Comparison of ENCODE assay signal across 8 cellular contexts in genomic region chr6:170292111-170292777, GRCh38. TPM values are rescaled to one million over a fixed set of nuclear protein-coding genes. Genes with fewer than 3 reads are reported as not detected.
DNase-seq lines count a peak whose midpoint lies in the region; ATAC-seq and TF ChIP-seq lines count a peak whose summit lies in the region.

No MANE protein-coding gene starts in this region.

- no peaks in the 10 kb centered on the region for H3K9me3 ChIP-seq in right atrium auricular region
- no peaks in the 10 kb centered on the region for H3K9me3 ChIP-seq in body of pancreas
- H3K9me3 ChIP-seq in muscle layer of duodenum (ENCODE audit: control insufficient read depth in 1 of 2, low read length in 2 of 2), result no peaks in the 10 kb centered on the region

- H3K27me3 ChIP-seq in right atrium auricular region (peaks cover 0 to 6% of the 10 kb centered on the region in 2 donors), body of pancreas (peaks cover 0 to 16% of the 10 kb centered on the region in 2 donors), muscle layer of duodenum (ENCODE audit: low read depth, low read length) (peaks cover 59% of the 10 kb centered on the region)

- peaks cover 6% of the 10 kb centered on the region for H3K36me3 ChIP-seq in right atrium auricular region
- no peaks in the 10 kb centered on the region for H3K36me3 ChIP-seq in body of pancreas (replicated peaks in 1 of 2; ENCODE audit: insufficient read depth in 1 of 2, low read depth in 2 of 2)
- H3K36me3 ChIP-seq in muscle layer of duodenum (ENCODE audit: control insufficient read depth in 1 of 2, insufficient read depth in 2 of 2, low read length in 2 of 2), result no peaks in the 10 kb centered on the region

- ATAC-seq in left ventricle myocardium superior, result no peak
- no peak for ATAC-seq in body of pancreas
- ATAC-seq in left lobe of liver, result no peak
- ATAC-seq in GM21423 (IDR thresholded peaks at IDR 0.05; ENCODE audit: unreplicated experiment), result no peak

- peaks cover 0 to 73% of the 10 kb centered on the region in 2 donors for H3K4me1 ChIP-seq in right atrium auricular region
- peaks cover 70% of the 10 kb centered on the region for H3K4me1 ChIP-seq in body of pancreas
- peaks cover 13 to 56% of the 10 kb centered on the region in 2 donors for H3K4me1 ChIP-seq in muscle layer of duodenum (ENCODE audit: control insufficient read depth in 1 of 2, insufficient read depth in 2 of 2, low read length in 2 of 2)

- WGBS in body of pancreas, 2 donors, result 16 to 19% methylated on average over 20 of the region's 20 CpGs

- TF ChIP-seq POLR2A in body of pancreas (IDR thresholded peaks at IDR 0.05), result no peak

- TF ChIP-seq CTCF in right atrium auricular region (IDR thresholded peaks at IDR 0.05) (no peak), body of pancreas (IDR thresholded peaks at IDR 0.05) (no peak)

- intact Hi-C loops in left ventricle myocardium superior (cut with micrococcal nuclease) (loop anchor here (10.0 kb wide), 1 partner anchor 457 kb away; no protein-coding TSS in a partner anchor), body of pancreas (cut with DNase I) (no loop called here)

- peak overlapping the region; percentile 62 to 72 for H3K4me3 ChIP-seq in right atrium auricular region
- no peak overlapping the region for H3K4me3 ChIP-seq in body of pancreas
- H3K4me3 ChIP-seq in muscle layer of duodenum (ENCODE audit: low read depth in 1 of 2, low read length in 2 of 2), result peak overlapping the region; percentile 42 to 89

- DNase-seq in right atrium auricular region (ENCODE audit: low spot score) (no peak), left ventricle myocardium superior (no peak), body of pancreas (peak in 1 of 4 donors; percentile 54), SHP77 (lab: John Stamatoyannopoulos, UW) (no peak), NCI-H226 (no peak), left lobe of liver (ENCODE audit: low spot score) (no peak)

- H3K27ac ChIP-seq in right atrium auricular region (peak overlapping the region; percentile 87), body of pancreas (peak overlapping the region in 3 of 4 donors; percentile 20 to 74 (median 22)), muscle layer of duodenum (ENCODE audit: low read length) (no peak overlapping the region)

RNA-seq across cellular contexts. Expression of gene DLL1, which starts 1.4 kb away (rescaled TPM):
- 10 to 100 TPM; 11.2 to 22.0 TPM for total RNA-seq in right atrium auricular region
- 15.3 TPM for total RNA-seq in left ventricle myocardium superior
- total RNA-seq in body of pancreas, result 10 to 100 TPM in 1 of 2 donors, 1 to 10 TPM in 1; 6.0 to 13.2 TPM
- 4.9 TPM for total RNA-seq in left lobe of liver

RNA-seq across cellular contexts. Expression of gene FAM120B, which starts 14.3 kb away (rescaled TPM):
- total RNA-seq in right atrium auricular region (10 to 100 TPM; 14.7 to 18.6 TPM), left ventricle myocardium superior (20.5 TPM), body of pancreas (10 to 100 TPM; 15.6 to 29.0 TPM), left lobe of liver (11.6 TPM)

Comparison
In these comparisons a context has a peak if more than half of its experiments do, and no peak if none do; other contexts are left out.
1. H3K4me3 ChIP-seq: peak in right atrium auricular region (2 of 2) and muscle layer of duodenum (2 of 2); none in body of pancreas (0 of 2).